In the genomic region with DNA sequence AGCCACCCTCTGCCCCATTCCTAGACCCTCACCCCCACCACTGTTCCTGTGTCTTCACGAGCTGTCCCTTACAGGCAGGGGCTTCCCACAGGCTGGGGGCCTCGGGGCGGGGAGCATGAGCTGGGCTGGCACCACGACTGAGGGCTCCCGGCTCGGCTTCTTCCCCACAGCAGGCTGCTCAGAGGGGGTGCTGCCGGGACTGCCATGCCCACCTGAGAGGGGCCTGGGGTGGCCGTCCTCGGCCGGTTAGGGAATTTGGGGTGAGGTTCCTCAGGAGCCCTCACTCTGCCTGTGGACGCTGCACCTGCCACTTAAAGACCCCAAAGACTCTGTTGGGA, we compare ENCODE assay signal across 18 cellular contexts. TPM values are rescaled to one million over a fixed set of nuclear protein-coding genes. Genes with fewer than 3 reads are reported as not detected.
DNase-seq lines count a peak whose midpoint lies in the region; ATAC-seq and TF ChIP-seq lines count a peak whose summit lies in the region.
"Had no signal": no experiment of that assay in that cellular context is flagged by ENCODE, and none has a peak within 500 bp of the region (broad histone marks: within the 10 kb centered on the region; RNA-seq: fewer than 3 reads in every experiment).

No MANE protein-coding gene starts in this region.

- BruUV-seq in mammary epithelial cell (replicated peaks; lab: Mats Ljungman, UMichigan) = no TSS peak

- no peak overlapping the region for H4K91ac ChIP-seq in mesenchymal stem cell (ENCODE audit: low read length)

- CTCF ChIA-PET in mammary epithelial cell (lab: Charles Lee; ENCODE audit: low non-redundant PET) = no interaction called here

- no peaks in the 10 kb centered on the region for H3K9me3 ChIP-seq in NT2/D1 (ENCODE audit: insufficient read depth, low read length)
- no peaks in the 10 kb centered on the region for H3K9me3 ChIP-seq in mesenchymal stem cell (ENCODE audit: control insufficient read depth, low read length)
- H3K9me3 ChIP-seq in mammary epithelial cell (replicated peaks; ENCODE audit: insufficient read depth, low read length) = no peaks in the 10 kb centered on the region

- in situ Hi-C loops in mammary epithelial cell (cut with MboI; ENCODE audit: low sequenced_read_pairs in 2 of 2) = no loop called here

- ATAC-seq in central memory CD8-positive, alpha-beta T cell (replicated peaks; ENCODE audit: extremely low read depth, poor library complexity, severe bottlenecking) = no peak

- H3K79me1 ChIP-seq in mesenchymal stem cell (replicated peaks; ENCODE audit: low read length, poor library complexity, severe bottlenecking) = no peaks in the 10 kb centered on the region

- H3K14ac ChIP-seq in mesenchymal stem cell (ENCODE audit: low read length in 2 of 2) = no peak overlapping the region

- H3K27ac ChIP-seq in mesenchymal stem cell (ENCODE audit: low read length, poor library complexity, severe bottlenecking) (no peak overlapping the region), mammary epithelial cell (ENCODE audit: insufficient read depth, low read depth, low read length) (no peak overlapping the region)

- no peak overlapping the region for H2BK5ac ChIP-seq in mesenchymal stem cell (ENCODE audit: low read depth, low read length, poor library complexity, severe bottlenecking)

- no peak overlapping the region for H3K4me2 ChIP-seq in mesenchymal stem cell (ENCODE audit: low read length, poor library complexity, severe bottlenecking)
- H3K4me2 ChIP-seq in mammary epithelial cell (ENCODE audit: insufficient read depth, low read depth, low read length) = no peak overlapping the region
- H3K4me2 ChIP-seq: GM23338 had no signal

- H3K36me3 ChIP-seq in NT2/D1 (ENCODE audit: insufficient read depth, insufficient read length, low read length) (peaks cover 18% of the 10 kb centered on the region), mesenchymal stem cell (ENCODE audit: control insufficient read depth in 1 of 2, insufficient read depth in 2 of 2, low read depth in 1 of 2, low read length in 2 of 2) (peaks cover 15 to 34% of the 10 kb centered on the region in 2 experiments), mammary epithelial cell (ENCODE audit: insufficient read depth, low read length) (no peaks in the 10 kb centered on the region)

- peaks cover 3% of the 10 kb centered on the region for H3K36me3 Mint-ChIP-seq in central memory CD8-positive, alpha-beta T cell (ENCODE audit: insufficient read depth)

- no peak overlapping the region for H3K4ac ChIP-seq in mesenchymal stem cell (ENCODE audit: low read depth in 1 of 2, low read length in 2 of 2)

- no peak overlapping the region for H4K8ac ChIP-seq in mesenchymal stem cell (ENCODE audit: low read length)

- H2BK15ac ChIP-seq in mesenchymal stem cell (ENCODE audit: low read depth, poor library complexity, severe bottlenecking) = peak overlapping the region; percentile 2

- intact Hi-C loops in mammary epithelial cell (cut with micrococcal nuclease) = no loop called here

- H3K27me3 ChIP-seq in NT2/D1 (ENCODE audit: insufficient read depth, insufficient read length) = no peaks in the 10 kb centered on the region
- H3K27me3 ChIP-seq in mesenchymal stem cell (ENCODE audit: control insufficient read depth in 1 of 2, insufficient read depth in 1 of 2, low read length in 2 of 2) = peaks cover 0 to 9% of the 10 kb centered on the region in 2 experiments
- no peaks in the 10 kb centered on the region for H3K27me3 ChIP-seq in mammary epithelial cell (ENCODE audit: insufficient read depth, low read length)

- H3K9ac ChIP-seq in NT2/D1 (ENCODE audit: insufficient read length, low read depth) = peak overlapping the region; percentile 32
- H3K9ac ChIP-seq in mesenchymal stem cell (ENCODE audit: low read length) = no peak overlapping the region
- no peak overlapping the region for H3K9ac ChIP-seq in mammary epithelial cell (ENCODE audit: insufficient read depth, low read length)

- peaks cover 3% of the 10 kb centered on the region for H3K4me1 ChIP-seq in NT2/D1 (ENCODE audit: insufficient read depth, insufficient read length)
- peaks cover 11% of the 10 kb centered on the region for H3K4me1 ChIP-seq in mesenchymal stem cell (ENCODE audit: control insufficient read depth, insufficient read depth, low read depth, low read length)
- no peaks in the 10 kb centered on the region for H3K4me1 ChIP-seq in mammary epithelial cell (ENCODE audit: insufficient read depth, low read length)

- no peaks in the 10 kb centered on the region for H3K79me2 ChIP-seq in mammary epithelial cell (ENCODE audit: insufficient read depth, low read length)

- no peak overlapping the region for H2BK12ac ChIP-seq in mesenchymal stem cell (ENCODE audit: low read length in 2 of 2)

- H3K27me3 Mint-ChIP-seq in central memory CD8-positive, alpha-beta T cell = no peaks in the 10 kb centered on the region
- H3K27me3 Mint-ChIP-seq: CD4-positive, alpha-beta memory T cell had no signal

- no peak overlapping the region for H3K18ac ChIP-seq in mesenchymal stem cell (ENCODE audit: low read depth in 1 of 2, low read length in 2 of 2)

- H3K23ac ChIP-seq in mesenchymal stem cell (ENCODE audit: low read length in 2 of 2) = no peak overlapping the region

- peak overlapping the region; percentile 53 for H3K27ac Mint-ChIP-seq in central memory CD8-positive, alpha-beta T cell (ENCODE audit: low read depth)
- H3K27ac Mint-ChIP-seq: CD4-positive, alpha-beta memory T cell; GM23338 had no signal

- DNase-seq in NT2/D1 (ENCODE audit: low read depth, low spot score) = no peak
- DNase-seq in central memory CD8-positive, alpha-beta T cell (ENCODE audit: low spot score in 2 of 2) = no peak
- DNase-seq in mesenchymal stem cell = no peak
- DNase-seq in NCI-H2107 treated with DMSO at 0.1 percent for 48 hours (lab: John Stamatoyannopoulos, UW; ENCODE audit: unreplicated experiment) = no peak
- no peak for DNase-seq in NCI-H2227 treated with DMSO at 0.1 percent for 48 hours (lab: John Stamatoyannopoulos, UW)
- DNase-seq in mammary epithelial cell = no peak
- DNase-seq: C1 segment of cervical spinal cord; Calu3; CD4-positive, alpha-beta memory T cell; DMS53; GF-D8; HCEC 1CT had no signal

- H2AFZ ChIP-seq in mesenchymal stem cell (ENCODE audit: low read depth, low read length) (no peak overlapping the region), mammary epithelial cell (ENCODE audit: low read depth, low read length) (no peak overlapping the region)
- H2AFZ ChIP-seq: GM23338 had no signal

- no peaks in the 10 kb centered on the region for H3K4me1 Mint-ChIP-seq in central memory CD8-positive, alpha-beta T cell
- H3K4me1 Mint-ChIP-seq: CD4-positive, alpha-beta memory T cell had no signal

- no peak overlapping the region for H2AK5ac ChIP-seq in mesenchymal stem cell (ENCODE audit: low read length, severe bottlenecking)

- dilution Hi-C loops in mammary epithelial cell (cut with HindIII; ENCODE audit: low sequenced_read_pairs) = no loop called here

- H3K9me3 Mint-ChIP-seq in central memory CD8-positive, alpha-beta T cell = no peaks in the 10 kb centered on the region
- H3K9me3 Mint-ChIP-seq: CD4-positive, alpha-beta memory T cell; GM23338 had no signal

- TF ChIP-seq CTCF in mammary epithelial cell (conservative IDR thresholded peaks at IDR 0.05 in 1 of 2, IDR thresholded peaks at IDR 0.05 in 1 of 2; ENCODE audit: extremely low read depth in 1 of 2, insufficient read depth in 1 of 2, low read depth in 1 of 2, low read length in 2 of 2) = no peak

- no peaks in the 10 kb centered on the region for H4K20me1 ChIP-seq in mammary epithelial cell (ENCODE audit: insufficient read depth, low read length)

- H3K4me3 Mint-ChIP-seq in central memory CD8-positive, alpha-beta T cell = no peak overlapping the region
- H3K4me3 Mint-ChIP-seq: CD4-positive, alpha-beta memory T cell; GM23338 had no signal

- H3K4me3 ChIP-seq in NT2/D1 (ENCODE audit: insufficient read length, low read depth) = no peak overlapping the region
- no peak overlapping the region for H3K4me3 ChIP-seq in mesenchymal stem cell (ENCODE audit: insufficient read depth in 1 of 2, low read depth in 1 of 2, low read length in 2 of 2)
- no peak overlapping the region for H3K4me3 ChIP-seq in mammary epithelial cell (replicated peaks in 1 of 3; ENCODE audit: insufficient read depth in 1 of 3, low read depth in 2 of 3, low read length in 3 of 3)
- H3K4me3 ChIP-seq: GM23338 had no signal

- H2BK120ac ChIP-seq in mesenchymal stem cell (ENCODE audit: low read depth, low read length) = no peak overlapping the region

- WGBS in mesenchymal stem cell = 83% methylated on average over 11 of the region's 11 CpGs
- 76% methylated on average over 8 of the region's 11 CpGs for WGBS in mammary epithelial cell (ENCODE audit: low coverage, missing lambda C conversion rate)

RNA-seq across cellular contexts. Expression of gene SLC25A47, which starts 6.8 kb away (rescaled TPM):
- not detected for polyA plus RNA-seq in mesenchymal stem cell (2013, experiment 1 of 2)
- polyA plus RNA-seq in mesenchymal stem cell (2013, experiment 2 of 2) = not detected
- not detected for total RNA-seq in mammary epithelial cell
- not detected for polyA plus RNA-seq in mammary epithelial cell
- polyA minus RNA-seq in mammary epithelial cell = not detected
- total RNA-seq: A172; A673; Calu3; CD4-positive, alpha-beta memory T cell; Daoy; G401; GM23338 had no signal
- polyA plus RNA-seq: BJ; CD4-positive, alpha-beta memory T cell; GM23338 had no signal

RNA-seq across cellular contexts. Expression of gene SLC25A29, which starts 23.7 kb away (rescaled TPM):
- polyA plus RNA-seq in mesenchymal stem cell (2013, experiment 1 of 2) = 16.0 TPM
- 16.1 TPM for polyA plus RNA-seq in mesenchymal stem cell (2013, experiment 2 of 2)
- 10 to 100 TPM in 1 of 2 donors, 1 to 10 TPM in 1; 8.0 to 29.7 TPM for total RNA-seq in mammary epithelial cell
- polyA plus RNA-seq in mammary epithelial cell = 11.6 TPM
- 5.9 TPM for polyA minus RNA-seq in mammary epithelial cell

RNA-seq across cellular contexts. Expression of gene WDR25, which starts 46.3 kb away (rescaled TPM):
- polyA plus RNA-seq in mesenchymal stem cell (2013, experiment 1 of 2) = 12.3 TPM
- polyA plus RNA-seq in mesenchymal stem cell (2013, experiment 2 of 2) = 12.0 TPM
- total RNA-seq in mammary epithelial cell = 10 to 100 TPM; 12.3 to 14.0 TPM
- 7.2 TPM for polyA plus RNA-seq in mammary epithelial cell
- polyA minus RNA-seq in mammary epithelial cell = 6.9 TPM
